8 cellular contexts compared by ENCODE assay signal in genomic region chr17:43673516-43674323, GRCh38. TPM values are rescaled to one million over a fixed set of nuclear protein-coding genes. Genes with fewer than 3 reads are reported as not detected.
DNase-seq lines count a peak whose midpoint lies in the region; ATAC-seq, FAIRE-seq and TF ChIP-seq lines count a peak whose summit lies in the region.

No MANE protein-coding gene starts in this region.

- peak; percentile 94 to 95 for TF ChIP-seq RAD21 in H1 (IDR thresholded peaks at IDR 0.05 in 1 of 2, conservative IDR thresholded peaks at IDR 0.05 in 1 of 2; ENCODE audit: low read depth in 2 of 2, low read length in 2 of 2)

- no peaks in the 10 kb centered on the region for H3K23me2 ChIP-seq in H1 (ENCODE audit: low read depth, low read length)

- TF ChIP-seq POLR2A in H1 (IDR thresholded peaks at IDR 0.05; ENCODE audit: control extremely low read depth in 1 of 2, low read depth in 2 of 2, low read length in 2 of 2): no peak

- H3K23ac ChIP-seq in H1 (ENCODE audit: insufficient read length): no peak overlapping the region

- H3K9me2 ChIP-seq in GM23338 (ENCODE audit: insufficient read depth): no peaks in the 10 kb centered on the region

- H4K20me1 ChIP-seq in GM23338 (replicated peaks; ENCODE audit: insufficient read depth) (no peaks in the 10 kb centered on the region), H1 (replicated peaks in 1 of 2; ENCODE audit: control insufficient read depth in 1 of 2, insufficient read depth in 2 of 2, low read length in 2 of 2) (no peaks in the 10 kb centered on the region)

- H3K9me3 Mint-ChIP-seq in GM23338: no peaks in the 10 kb centered on the region

- H2BK15ac ChIP-seq in H1 (ENCODE audit: low read length): 0 out of 2 replicates have a peak overlapping the region, but pooled peaks have one; percentile 93

- no peaks in the 10 kb centered on the region for H3K27me3 ChIP-seq in GM23338 (ENCODE audit: insufficient read depth)
- H3K27me3 ChIP-seq in H1 (replicated peaks in 1 of 4; ENCODE audit: control insufficient read depth in 3 of 4, extremely low read depth in 1 of 4, insufficient read depth in 3 of 4, low read length in 3 of 4): 0 out of 7 replicates have a peak, but pooled peaks cover 0 to 2% (median 0%) of the 10 kb centered on the region in 4 experiments

- WGBS in H1 (ENCODE audit: extremely low coverage in 1 of 2, insufficient coverage in 1 of 2, insufficient read length in 1 of 2, insufficient replicate concordance in 2 of 2, low coverage in 1 of 2, low lambda C conversion rate in 2 of 2, missing lambda C conversion rate in 1 of 2), 2 experiments: 62% methylated on average over 14 of the region's 14 CpGs; no CpG with 5 or more reads in 1 of the 2 experiments

- no peak for TF ChIP-seq EP300 in H1 (IDR thresholded peaks at IDR 0.05; ENCODE audit: borderline replicate concordance in 1 of 2, low read depth in 2 of 2, low read length in 2 of 2)

- no peaks in the 10 kb centered on the region for H3K9me3 ChIP-seq in H1 (ENCODE audit: insufficient read depth in 2 of 2, low read depth in 1 of 2, low read length in 1 of 2)

- CTCF ChIA-PET in H1 (lab: Charles Lee; ENCODE audit: partially characterized antibody): interaction anchor here (0.6 to 6.5 kb wide), 58 partner anchors 8 to 502 kb away, joined by 3 to 73 read pairs (median 6); partner anchors contain the start of genes CD300LG, ETV4, MEOX1 and SOST

- H3K36me3 Mint-ChIP-seq in GM23338 (ENCODE audit: low read depth): no peaks in the 10 kb centered on the region

- H3K18ac ChIP-seq in H1 (ENCODE audit: extremely low read depth, low read length): no peak overlapping the region

- H2BK20ac ChIP-seq in H1 (ENCODE audit: low read length): peak overlapping the region; percentile 91

- H2AK5ac ChIP-seq in H1 (ENCODE audit: low read depth, low read length): no peak overlapping the region

- POLR2A ChIA-PET in H1 (lab: Charles Lee; ENCODE audit: partially characterized antibody): interaction anchor here (0.7 to 3.3 kb wide), 7 partner anchors 11 to 147 kb away, joined by 3 to 11 read pairs (median 4); no protein-coding TSS in a partner anchor

- peak overlapping the region; percentile 52 for H3K56ac ChIP-seq in H1 (replicated peaks; ENCODE audit: insufficient read length, low read depth, low read length)

- no peaks in the 10 kb centered on the region for H3K79me1 ChIP-seq in H1 (ENCODE audit: low read depth, low read length)

- H3K4me2 ChIP-seq in GM23338 (no peak overlapping the region), H1 (ENCODE audit: insufficient read depth in 1 of 2, low read depth in 2 of 2, low read length in 2 of 2) (no peak overlapping the region)

- H3K79me2 ChIP-seq in GM23338 (replicated peaks; ENCODE audit: insufficient read depth) (no peaks in the 10 kb centered on the region), H1 (ENCODE audit: control insufficient read depth in 1 of 2, insufficient read depth in 2 of 2, low read length in 2 of 2) (no peaks in the 10 kb centered on the region)

- DNase-seq in AG20443 (ENCODE audit: low spot score) (peak; percentile 79), GM23338 (ENCODE audit: low spot score) (peak; percentile 83), NCI-H82 (lab: John Stamatoyannopoulos, UW) (peak; percentile 87), H1 (ENCODE audit: low read depth in 1 of 2, low spot score in 2 of 2) (peak in 1 of 2 experiments; percentile 93), midbrain (lab: John Stamatoyannopoulos, UW) (peak; percentile 55)
- peak; percentile 21 to 60 for DNase-seq in activated CD8-positive, alpha-beta memory T cell treated with anti-CD3 and anti-CD28 coated beads for 1 hour (ENCODE audit: extremely low read depth in 1 of 2, low read depth in 1 of 2)
- DNase-seq in stimulated activated CD8-positive, alpha-beta memory T cell treated with anti-CD3 and anti-CD28 coated beads, Interleukin-4, amount 100 ng/mL, for 4 hours (ENCODE audit: low read depth in 2 of 2, low spot score in 1 of 2): peak; percentile 29 to 67

- H2BK5ac ChIP-seq in H1 (ENCODE audit: low read depth, low read length): no peak overlapping the region

- peaks cover 10% of the 10 kb centered on the region for H3K27me3 Mint-ChIP-seq in GM23338 (ENCODE audit: insufficient read depth, low read depth, poor library complexity)

- no peaks in the 10 kb centered on the region for H3K36me3 ChIP-seq in GM23338 (ENCODE audit: insufficient read depth)
- H3K36me3 ChIP-seq in H1 (ENCODE audit: control insufficient read depth in 2 of 4, insufficient read depth in 4 of 4, low read length in 3 of 4): no peaks in the 10 kb centered on the region

- FAIRE-seq in H1 (lab: Jason Lieb, UNC): peak; percentile 75

- H3K4me3 ChIP-seq in GM23338: no peak overlapping the region
- H3K4me3 ChIP-seq in H1 (ENCODE audit: extremely low read depth in 1 of 4, insufficient read depth in 2 of 4, low read depth in 3 of 4, low read length in 4 of 4): no peak overlapping the region

- no peak overlapping the region for H3K27ac ChIP-seq in GM23338 (ENCODE audit: low read depth)
- no peak overlapping the region for H3K27ac ChIP-seq in H1 (ENCODE audit: low read depth, low read length)

- peak overlapping the region; percentile 37 for H4K91ac ChIP-seq in H1 (replicated peaks; ENCODE audit: insufficient read length, low read length)

- no peak overlapping the region for H2AFZ ChIP-seq in GM23338
- H2AFZ ChIP-seq in H1 (ENCODE audit: low read length): no peak overlapping the region

- H4K5ac ChIP-seq in H1 (ENCODE audit: insufficient read length, low read depth, low read length): no peak overlapping the region

- H3F3A ChIP-seq in GM23338 (replicated peaks; ENCODE audit: low read depth): no peaks in the 10 kb centered on the region; the same call in 1 of the 2 replicates

- TF ChIP-seq CTCF in GM23338 (conservative IDR thresholded peaks at IDR 0.05; ENCODE audit: low read depth in 2 of 2): peak; percentile 88 to 100
- TF ChIP-seq CTCF in H1 (IDR thresholded peaks at IDR 0.05; ENCODE audit: control extremely low read depth in 1 of 3, insufficient read depth in 1 of 3, low read depth in 1 of 3, low read length in 3 of 3): peak; percentile 84 to 92 (median 91)

- H2BK120ac ChIP-seq in H1 (replicated peaks; ENCODE audit: low read depth, low read length): no peak overlapping the region

- H2BK12ac ChIP-seq in H1 (ENCODE audit: low read depth, low read length): 0 out of 2 replicates have a peak overlapping the region, but pooled peaks have one; percentile 39

- H3K9ac ChIP-seq in H1 (replicated peaks in 1 of 4; ENCODE audit: extremely low read depth in 1 of 4, low read depth in 3 of 4, low read length in 3 of 4): no peak overlapping the region

- H3K4me1 ChIP-seq in GM23338 (ENCODE audit: insufficient read depth) (peaks cover 30% of the 10 kb centered on the region), H1 (replicated peaks in 1 of 4; ENCODE audit: control insufficient read depth in 3 of 4, insufficient read depth in 4 of 4, low read length in 3 of 4) (peaks cover 0 to 20% (median 13%) of the 10 kb centered on the region in 4 experiments; a peak in 6 of 7 replicates)

- H3K14ac ChIP-seq in H1 (ENCODE audit: insufficient read length): no peak overlapping the region

- no peak overlapping the region for H3K4ac ChIP-seq in H1 (replicated peaks; ENCODE audit: insufficient read length, low read depth, low read length)

- H3K4me3 Mint-ChIP-seq in GM23338: no peak overlapping the region

- no peak overlapping the region; the same call in 1 of the 2 replicates for H4K8ac ChIP-seq in H1 (ENCODE audit: extremely low read depth, insufficient read depth, low read length)

- H3K27ac Mint-ChIP-seq in GM23338: no peak overlapping the region

- H3K4me1 Mint-ChIP-seq in GM23338: peaks cover 49% of the 10 kb centered on the region

- ATAC-seq in GM23338 (peak; percentile 54), HG02642 (IDR thresholded peaks at IDR 0.05; ENCODE audit: poor library complexity, unreplicated experiment) (no peak)

TF ChIP-seq in GM23338, 12 proteins besides CTCF, POLR2A, EP300 and RAD21:
- TF ChIP-seq CREB1 (CRISPR knock-in tag; IDR thresholded peaks at IDR 0.05; ENCODE audit: low read depth): no peak
- no peak for TF ChIP-seq POLR2AphosphoS5 (IDR thresholded peaks at IDR 0.05; ENCODE audit: low read depth)

TF ChIP-seq in H1, 55 proteins besides CTCF, POLR2A, EP300 and RAD21 (continues in another document):
- TF ChIP-seq TAF7 (optimal IDR thresholded peaks at IDR 0.05; ENCODE audit: borderline replicate concordance, low read depth, low read length): peak; percentile 25
- no peak for TF ChIP-seq RBBP5 (IDR thresholded peaks at IDR 0.05; ENCODE audit: borderline replicate concordance, low read depth, low read length)
- TF ChIP-seq SIRT6 (IDR thresholded peaks at IDR 0.05; ENCODE audit: low read length): no peak
- TF ChIP-seq SP1 (IDR thresholded peaks at IDR 0.05; ENCODE audit: low read depth, low read length): no peak
- TF ChIP-seq MAX (IDR thresholded peaks at IDR 0.05): no peak
- no peak for TF ChIP-seq TEAD4 (IDR thresholded peaks at IDR 0.05; ENCODE audit: low read depth, low read length)
- no peak for TF ChIP-seq MAFK (IDR thresholded peaks at IDR 0.05; ENCODE audit: low read depth, low read length)
- peak; percentile 27; the same call in 1 of the 2 replicates for TF ChIP-seq KDM1A (IDR thresholded peaks at IDR 0.05; ENCODE audit: borderline replicate concordance, low read length)
- no peak for TF ChIP-seq TCF12 (IDR thresholded peaks at IDR 0.05; ENCODE audit: low read depth, low read length)

RNA-seq across cellular contexts. Expression of gene MEOX1, which starts 12.0 kb away (rescaled TPM):
- not detected in 2 replicates for total RNA-seq in GM23338 (2014; rRNA removed; shearing (Covaris generic))
- not detected in 2 replicates for polyA plus RNA-seq in GM23338 (2016; fragmentation: Nextera tagmentation; extraction: Ambion mirVana)
- not detected in 2 replicates for total RNA-seq in H1 (2021; fragmentation: NEBNext Ultra II Directional; extraction: Animal tissue kit (Norgen Biotek cat#: 25700))
- polyA plus RNA-seq in H1 (2011; rRNA removed): 0.03 TPM in 1 of 2 replicates, not detected in the other
- polyA plus RNA-seq in H1 (2011; cell fraction: cytosol; rRNA removed): not detected
- 0.07 TPM for polyA plus RNA-seq in H1 (2011; cell fraction: nucleus; rRNA removed)
- polyA plus RNA-seq in H1 (2012, experiment 1 of 2): 0.11 to 0.12 TPM in 2 of 4 replicates, not detected in the others
- not detected for polyA plus RNA-seq in H1 (2012, experiment 2 of 2)
- polyA plus RNA-seq in H1 (2013, experiment 1 of 2): 0.04 TPM
- 0.11 TPM for polyA plus RNA-seq in H1 (2013, experiment 2 of 2)
- polyA minus RNA-seq in H1 (2011; rRNA and poly(A)+ RNA removed): not detected in 2 replicates
- not detected for polyA minus RNA-seq in H1 (2011; cell fraction: cytosol; rRNA and poly(A)+ RNA removed)
- 0.20 TPM for polyA minus RNA-seq in H1 (2011; cell fraction: nucleus; rRNA and poly(A)+ RNA removed)
